ENCODE assay signal across 1 cellular context in genomic region chr1:11929849-11930248, GRCh38.
TF ChIP-seq lines count a peak whose summit lies in the region.

No MANE protein-coding gene starts in this region.

TF ChIP-seq in HepG2, 621 proteins besides CTCF, POLR2A, EP300 and RAD21 (continued from another document and continues in another):
- TF ChIP-seq SP5 (CRISPR knock-in tag; IDR thresholded peaks at IDR 0.05; ENCODE audit: borderline replicate concordance, low read depth) = 0 out of 2 replicates have a peak, but pooled peaks have one; percentile 20
- TF ChIP-seq ZBTB37 (CRISPR knock-in tag; IDR thresholded peaks at IDR 0.05) = peak; percentile 72; the same call in 1 of the 2 replicates
- no peak for TF ChIP-seq ZSCAN22 (CRISPR knock-in tag; IDR thresholded peaks at IDR 0.05)
- TF ChIP-seq PHF20 (CRISPR knock-in tag; IDR thresholded peaks at IDR 0.05) = no peak
- TF ChIP-seq ZNF354B (CRISPR knock-in tag; IDR thresholded peaks at IDR 0.05) = no peak
- no peak for TF ChIP-seq PRPF4 (IDR thresholded peaks at IDR 0.05; ENCODE audit: low read depth, low read length, poor library complexity, severe bottlenecking)
- TF ChIP-seq AGO1 (IDR thresholded peaks at IDR 0.05; ENCODE audit: low read depth, low read length, poor library complexity, severe bottlenecking) = no peak
- TF ChIP-seq GABPA (IDR thresholded peaks at IDR 0.05; ENCODE audit: low read depth, low read length) = no peak
- no peak for TF ChIP-seq GABPA (CRISPR knock-in tag; IDR thresholded peaks at IDR 0.05; ENCODE audit: low read depth)
- no peak for TF ChIP-seq ZNF484 (CRISPR knock-in tag; IDR thresholded peaks at IDR 0.05; ENCODE audit: borderline replicate concordance, low read depth)
- TF ChIP-seq ZNF234 (CRISPR knock-in tag; conservative IDR thresholded peaks at IDR 0.05) = no peak
- no peak for TF ChIP-seq E2F5 (CRISPR knock-in tag; conservative IDR thresholded peaks at IDR 0.05)
- no peak for TF ChIP-seq ZBTB21 (CRISPR knock-in tag; IDR thresholded peaks at IDR 0.05)
- TF ChIP-seq DPF2 (CRISPR knock-in tag; IDR thresholded peaks at IDR 0.05; ENCODE audit: borderline replicate concordance, low read depth) = no peak
- no peak for TF ChIP-seq ZNF839 (CRISPR knock-in tag; IDR thresholded peaks at IDR 0.05; ENCODE audit: borderline replicate concordance)
- TF ChIP-seq PAXIP1 (CRISPR knock-in tag; conservative IDR thresholded peaks at IDR 0.05) = peak; percentile 69
- TF ChIP-seq ZNF337 (CRISPR knock-in tag; IDR thresholded peaks at IDR 0.05; ENCODE audit: borderline replicate concordance, low read depth) = no peak
- TF ChIP-seq HINFP (CRISPR knock-in tag; IDR thresholded peaks at IDR 0.05; ENCODE audit: low read depth) = no peak
- TF ChIP-seq ARNT2 (CRISPR knock-in tag; IDR thresholded peaks at IDR 0.05; ENCODE audit: low read depth) = peak; percentile 60; the same call in 1 of the 2 replicates
- TF ChIP-seq TGIF2 (CRISPR knock-in tag; IDR thresholded peaks at IDR 0.05) = no peak
- no peak for TF ChIP-seq ZNF329 (CRISPR knock-in tag; IDR thresholded peaks at IDR 0.05; ENCODE audit: low read depth)
- TF ChIP-seq ZNF792 (CRISPR knock-in tag; IDR thresholded peaks at IDR 0.05) = 0 out of 2 replicates have a peak, but pooled peaks have one; percentile 29
- no peak for TF ChIP-seq SALL2 (CRISPR knock-in tag; IDR thresholded peaks at IDR 0.05)
- TF ChIP-seq ISL2 (CRISPR knock-in tag; IDR thresholded peaks at IDR 0.05) = no peak
- TF ChIP-seq JARID2 (CRISPR knock-in tag; IDR thresholded peaks at IDR 0.05; ENCODE audit: insufficient replicate concordance) = no peak
- TF ChIP-seq PRDM15 (CRISPR knock-in tag; IDR thresholded peaks at IDR 0.05) = no peak
- TF ChIP-seq ZNF570 (CRISPR knock-in tag; IDR thresholded peaks at IDR 0.05; ENCODE audit: borderline replicate concordance) = no peak
- no peak for TF ChIP-seq KLF11 (CRISPR knock-in tag; IDR thresholded peaks at IDR 0.05)
- peak; percentile 34; the same call in 1 of the 2 replicates for TF ChIP-seq MLX (CRISPR knock-in tag; IDR thresholded peaks at IDR 0.05)
- no peak for TF ChIP-seq MED8 (CRISPR knock-in tag; IDR thresholded peaks at IDR 0.05; ENCODE audit: insufficient replicate concordance)
- no peak for TF ChIP-seq ZNF121 (CRISPR knock-in tag; IDR thresholded peaks at IDR 0.05)
- TF ChIP-seq MBNL3 (CRISPR knock-in tag; conservative IDR thresholded peaks at IDR 0.05) = no peak
- no peak for TF ChIP-seq SRSF9 (IDR thresholded peaks at IDR 0.05; ENCODE audit: borderline replicate concordance, insufficient read depth, low read depth, low read length, poor library complexity, severe bottlenecking)
- no peak for TF ChIP-seq CHD4 (IDR thresholded peaks at IDR 0.05; ENCODE audit: borderline replicate concordance, low read length)
- TF ChIP-seq SIX4 (CRISPR knock-in tag; IDR thresholded peaks at IDR 0.05) = 0 out of 2 replicates have a peak, but pooled peaks have one; percentile 16
- no peak for TF ChIP-seq BCL3 (CRISPR knock-in tag; IDR thresholded peaks at IDR 0.05)
- no peak for TF ChIP-seq LBX2 (CRISPR knock-in tag; IDR thresholded peaks at IDR 0.05; ENCODE audit: borderline replicate concordance)
- no peak for TF ChIP-seq TBP (CRISPR knock-in tag; IDR thresholded peaks at IDR 0.05)
- TF ChIP-seq KAT8 (CRISPR knock-in tag; IDR thresholded peaks at IDR 0.05) = no peak
- no peak for TF ChIP-seq RFXAP (CRISPR knock-in tag; IDR thresholded peaks at IDR 0.05; ENCODE audit: borderline replicate concordance)
- no peak for TF ChIP-seq PAX8 (CRISPR knock-in tag; IDR thresholded peaks at IDR 0.05; ENCODE audit: borderline replicate concordance)
- peak; percentile 50; the same call in 1 of the 2 replicates for TF ChIP-seq HOXA3 (CRISPR knock-in tag; IDR thresholded peaks at IDR 0.05)
- no peak for TF ChIP-seq STAT6 (CRISPR knock-in tag; IDR thresholded peaks at IDR 0.05; ENCODE audit: borderline replicate concordance)
- TF ChIP-seq ZNF746 (CRISPR knock-in tag; IDR thresholded peaks at IDR 0.05) = no peak
- TF ChIP-seq ZNF253 (CRISPR knock-in tag; IDR thresholded peaks at IDR 0.05; ENCODE audit: borderline replicate concordance) = no peak
- peak; percentile 100 for TF ChIP-seq ZBTB42 (CRISPR knock-in tag; IDR thresholded peaks at IDR 0.05)
- no peak for TF ChIP-seq ZFP41 (CRISPR knock-in tag; IDR thresholded peaks at IDR 0.05; ENCODE audit: borderline replicate concordance)
- no peak for TF ChIP-seq ZNF713 (CRISPR knock-in tag; IDR thresholded peaks at IDR 0.05)
- no peak for TF ChIP-seq ZNF576 (CRISPR knock-in tag; IDR thresholded peaks at IDR 0.05)
